8 cellular contexts compared by ENCODE assay signal in genomic region chr2:188524519-188525113, GRCh38.
DNase-seq lines count a peak whose midpoint lies in the region; ATAC-seq and TF ChIP-seq lines count a peak whose summit lies in the region.

No MANE protein-coding gene starts in this region.

- H3K27me3 Mint-ChIP-seq in natural killer cell (ENCODE audit: low read depth in 2 of 2) = no peaks in the 10 kb centered on the region

- H3K4me3 ChIP-seq in DND-41 (ENCODE audit: low read depth in 1 of 2, low read length in 2 of 2) (no peak overlapping the region), OCI-LY7 (ENCODE audit: low read depth, low read length, poor library complexity, severe bottlenecking) (no peak overlapping the region), choroid plexus epithelial cell (ENCODE audit: low read depth, low read length) (no peak overlapping the region)

- no peaks in the 10 kb centered on the region for H3K4me1 ChIP-seq in DND-41 (ENCODE audit: insufficient read depth, low read length)
- H3K4me1 ChIP-seq in OCI-LY7 (ENCODE audit: insufficient read depth, low read length, poor library complexity, severe bottlenecking) = no peaks in the 10 kb centered on the region

- no peak overlapping the region for H2AFZ ChIP-seq in DND-41 (ENCODE audit: low read depth, low read length)
- no peak overlapping the region for H2AFZ ChIP-seq in OCI-LY7 (ENCODE audit: low read length)

- intact Hi-C loops in OCI-LY7 (cut with micrococcal nuclease; ENCODE audit: unreplicated experiment) = loop anchor here (2.0 to 5.0 kb wide), 2 partner anchors 452 to 888 kb away; no protein-coding TSS in a partner anchor
- intact Hi-C loops in natural killer cell (cut with micrococcal nuclease) = loop anchor here (10.0 kb wide), 1 partner anchor 890 kb away; no protein-coding TSS in a partner anchor

- H3K9me3 ChIP-seq in DND-41 (ENCODE audit: insufficient read depth, low read length, severe bottlenecking) (no peaks in the 10 kb centered on the region), OCI-LY7 (ENCODE audit: low read length) (no peaks in the 10 kb centered on the region)

- no peaks in the 10 kb centered on the region for H3K27me3 ChIP-seq in DND-41 (ENCODE audit: insufficient read depth, low read length, poor library complexity)

- no peak overlapping the region for H3K9ac ChIP-seq in DND-41 (ENCODE audit: low read depth, low read length)

- CTCF ChIA-PET in OCI-LY7 (lab: Charles Lee; ENCODE audit: unreplicated experiment) = no interaction called here

- H3K27ac ChIP-seq in DND-41 (ENCODE audit: low read length) = no peak overlapping the region
- no peak overlapping the region for H3K27ac ChIP-seq in OCI-LY7 (ENCODE audit: low read depth, low read length, poor library complexity, severe bottlenecking)

- H3K36me3 Mint-ChIP-seq in natural killer cell = no peaks in the 10 kb centered on the region

- no peak overlapping the region for H3K27ac Mint-ChIP-seq in natural killer cell

- TF ChIP-seq CTCF in DND-41 (IDR thresholded peaks at IDR 0.05; ENCODE audit: borderline replicate concordance, extremely low read depth, low read length, poor library complexity, severe bottlenecking) (peak; percentile 70), OCI-LY7 (conservative IDR thresholded peaks at IDR 0.05; ENCODE audit: low read length) (peak; percentile 80), choroid plexus epithelial cell (conservative IDR thresholded peaks at IDR 0.05; ENCODE audit: low read depth, low read length) (peak; percentile 76), natural killer cell (IDR thresholded peaks at IDR 0.05) (no peak)

- POLR2A ChIA-PET in OCI-LY7 (lab: Charles Lee) = interaction anchor here (0.6 kb wide), 2 partner anchors 1012 to 1678 kb away, joined by 3 to 5 read pairs; no protein-coding TSS in a partner anchor

- no peaks in the 10 kb centered on the region for H3K4me1 Mint-ChIP-seq in natural killer cell

- H3K36me3 ChIP-seq in DND-41 (ENCODE audit: insufficient read depth, low read length) (no peaks in the 10 kb centered on the region), OCI-LY7 (ENCODE audit: insufficient read depth, low read length) (no peaks in the 10 kb centered on the region)

- no TSS peak for BruUV-seq in OCI-LY7 (replicated peaks; lab: Mats Ljungman, UMichigan)

- H3K79me2 ChIP-seq in DND-41 (ENCODE audit: insufficient read depth, low read length) (no peaks in the 10 kb centered on the region), OCI-LY7 (ENCODE audit: insufficient read depth, low read depth, low read length) (no peaks in the 10 kb centered on the region)

- ATAC-seq in DND-41 (ENCODE audit: insufficient read depth, low read depth) (peak; percentile 72; the same call in 2 of the 3 replicates), GM19395 (IDR thresholded peaks at IDR 0.05; ENCODE audit: unreplicated experiment) (peak; percentile 74), HG03521 (IDR thresholded peaks at IDR 0.05; ENCODE audit: unreplicated experiment) (peak; percentile 72), natural killer cell (no peak), HG03457 (IDR thresholded peaks at IDR 0.05; ENCODE audit: unreplicated experiment) (no peak)

- no peaks in the 10 kb centered on the region for H3K9me2 ChIP-seq in OCI-LY7 (ENCODE audit: insufficient read depth, low read length)

- peaks cover 3% of the 10 kb centered on the region in 2 donors for H3K9me3 Mint-ChIP-seq in natural killer cell

- no peak overlapping the region for H3K4me3 Mint-ChIP-seq in natural killer cell

- H4K20me1 ChIP-seq in DND-41 (ENCODE audit: insufficient read depth, low read length) (no peaks in the 10 kb centered on the region), OCI-LY7 (ENCODE audit: insufficient read depth, low read length) (no peaks in the 10 kb centered on the region)

- no peak overlapping the region for H3K4me2 ChIP-seq in DND-41 (ENCODE audit: insufficient read depth, low read length)
- H3K4me2 ChIP-seq in OCI-LY7 (ENCODE audit: low read length) = no peak overlapping the region

- peak; percentile 24 for DNase-seq in DND-41
- DNase-seq in OCI-LY7 (ENCODE audit: low spot score) = peak; percentile 40
- peak; percentile 83 for DNase-seq in choroid plexus epithelial cell (ENCODE audit: low read depth)
- peak; percentile 61 for DNase-seq in medulla oblongata (ENCODE audit: extremely low spot score)
- DNase-seq in natural killer cell = no peak

Comparison
In these comparisons a context has a peak if more than half of its experiments do, and no peak if none do; other contexts are left out.
1. ATAC-seq: peak in DND-41 (single experiment), GM19395 (single experiment) and HG03521 (single experiment); none in natural killer cell (0 of 3) and HG03457 (single experiment).